8 cellular contexts compared by ENCODE assay signal in genomic region chr20:8454137-8454712, GRCh38.
DNase-seq lines count a peak whose midpoint lies in the region; ATAC-seq and TF ChIP-seq lines count a peak whose summit lies in the region.

No MANE protein-coding gene starts in this region.

- peaks cover 0 to 5% of the 10 kb centered on the region in 2 experiments; a peak in 1 of 4 replicates for H3K4me1 ChIP-seq in SK-N-SH (ENCODE audit: control insufficient read depth in 1 of 2, insufficient read depth in 2 of 2, low read depth in 1 of 2, low read length in 1 of 2)
- no peaks in the 10 kb centered on the region for H3K4me1 ChIP-seq in Peyer's patch

- no peaks in the 10 kb centered on the region for H3K9me3 ChIP-seq in SK-N-SH
- H3K9me3 ChIP-seq in Peyer's patch: no peaks in the 10 kb centered on the region

- H3K79me2 ChIP-seq in SK-N-SH (ENCODE audit: insufficient read depth): peaks cover 4% of the 10 kb centered on the region; the same call in 1 of the 2 replicates

- H3K4me1 Mint-ChIP-seq in glutamatergic neuron (ENCODE audit: low read depth, unreplicated experiment): no peaks in the 10 kb centered on the region

- H3K4me3 ChIP-seq in HL-60 (replicated peaks; ENCODE audit: insufficient read depth, low read length) (no peak overlapping the region), SK-N-SH (ENCODE audit: low read depth in 2 of 2, low read length in 1 of 2) (no peak overlapping the region), Peyer's patch (no peak overlapping the region)

- no peaks in the 10 kb centered on the region for H3K9me2 ChIP-seq in SK-N-SH

- no peaks in the 10 kb centered on the region for H3K27me3 Mint-ChIP-seq in glutamatergic neuron (ENCODE audit: unreplicated experiment)

- H3K4me2 ChIP-seq in SK-N-SH: no peak overlapping the region

- no peak for TF ChIP-seq POLR2A in Peyer's patch (IDR thresholded peaks at IDR 0.05)

- no peaks in the 10 kb centered on the region for H4K20me1 ChIP-seq in SK-N-SH (ENCODE audit: insufficient read depth)

- H3K36me3 ChIP-seq in SK-N-SH (replicated peaks in 1 of 2; ENCODE audit: control insufficient read depth in 1 of 2, insufficient read depth in 2 of 2, low read length in 1 of 2) (peaks cover 0 to 3% of the 10 kb centered on the region in 2 experiments), Peyer's patch (no peaks in the 10 kb centered on the region)

- ATAC-seq in HG03139 (IDR thresholded peaks at IDR 0.05; ENCODE audit: unreplicated experiment): no peak

- peaks cover 15% of the 10 kb centered on the region for H3F3A ChIP-seq in SK-N-SH (replicated peaks; ENCODE audit: insufficient read depth)

- DNase-seq in AG08395 (ENCODE audit: low spot score): peak; percentile 88
- peak; percentile 37 to 78 for DNase-seq in HL-60 (ENCODE audit: low read depth in 1 of 2, low spot score in 1 of 2)
- DNase-seq in SK-N-SH: peak; percentile 8
- DNase-seq in glutamatergic neuron: no peak
- no peak for DNase-seq in SKM-1 treated with dmso at 0.1 percent for 144 hours (lab: John Stamatoyannopoulos, UW; ENCODE audit: unreplicated experiment)
- DNase-seq in Peyer's patch: no peak

- H3K27me3 ChIP-seq in HL-60 (ENCODE audit: insufficient read depth, poor library complexity, severe bottlenecking) (no peaks in the 10 kb centered on the region), SK-N-SH (ENCODE audit: insufficient read depth) (no peaks in the 10 kb centered on the region), Peyer's patch (no peaks in the 10 kb centered on the region)

- TF ChIP-seq CTCF in GM12874 (IDR thresholded peaks at IDR 0.05; ENCODE audit: insufficient read depth, low read depth, low read length) (peak; percentile 53; the same call in 1 of the 2 replicates), HL-60 (IDR thresholded peaks at IDR 0.05; ENCODE audit: insufficient read depth, low read length) (peak; percentile 42), SK-N-SH (IDR thresholded peaks at IDR 0.05) (peak; percentile 77), glutamatergic neuron (IDR thresholded peaks at IDR 0.05; ENCODE audit: partially characterized antibody, unreplicated experiment) (peak; percentile 22), Peyer's patch (IDR thresholded peaks at IDR 0.05) (peak in 1 of 6 experiments; percentile 24)

- peak in 1 of 2 experiments; percentile 86; a peak in 1 of 4 replicates for TF ChIP-seq EP300 in SK-N-SH (IDR thresholded peaks at IDR 0.05; ENCODE audit: borderline replicate concordance in 1 of 2, low read depth in 1 of 2, low read length in 1 of 2)

- H3K9me3 Mint-ChIP-seq in glutamatergic neuron (ENCODE audit: unreplicated experiment): peaks cover 1% of the 10 kb centered on the region

- H3K9ac ChIP-seq in SK-N-SH: no peak overlapping the region

- TF ChIP-seq RAD21 in SK-N-SH (IDR thresholded peaks at IDR 0.05; ENCODE audit: low read length): peak; percentile 64

- 13% methylated on average over 6 of the region's 6 CpGs for WGBS in SK-N-SH (ENCODE audit: low lambda C conversion rate)

- H2AFZ ChIP-seq in SK-N-SH (ENCODE audit: low read depth): no peak overlapping the region

- CTCF ChIA-PET in SK-N-SH (lab: Yijun Ruan, JAX): interaction anchor here (0.6 to 1.4 kb wide), 4 partner anchors 9 to 268 kb away, joined by 3 read pairs; no protein-coding TSS in a partner anchor

- H3K27ac Mint-ChIP-seq in glutamatergic neuron (ENCODE audit: unreplicated experiment): no peak overlapping the region

- POLR2A ChIA-PET in SK-N-SH (lab: Yijun Ruan, JAX): no interaction called here

- H3K27ac ChIP-seq in HL-60 (replicated peaks) (no peak overlapping the region), SK-N-SH (ENCODE audit: low read depth in 2 of 2, low read length in 1 of 2) (peak overlapping the region in 1 of 2 experiments; percentile 81; a peak in 2 of 4 replicates), Peyer's patch (no peak overlapping the region)

- H3K4me3 Mint-ChIP-seq in glutamatergic neuron (ENCODE audit: unreplicated experiment): no peak overlapping the region

- no peaks in the 10 kb centered on the region for H3K36me3 Mint-ChIP-seq in glutamatergic neuron (ENCODE audit: unreplicated experiment)

TF ChIP-seq in SK-N-SH, 30 proteins besides CTCF, POLR2A, EP300 and RAD21 (continues in another document):
- TF ChIP-seq FOXM1 (IDR thresholded peaks at IDR 0.05; ENCODE audit: low read depth) (peak; percentile 51; the same call in 1 of the 2 replicates), USF2 (IDR thresholded peaks at IDR 0.05; ENCODE audit: borderline replicate concordance, low read depth, low read length) (no peak), MAX (IDR thresholded peaks at IDR 0.05; ENCODE audit: low read depth) (0 out of 2 replicates have a peak, but pooled peaks have one; percentile 45), RFX5 (IDR thresholded peaks at IDR 0.05; ENCODE audit: low read length) (no peak), SMC3 (IDR thresholded peaks at IDR 0.05; ENCODE audit: low read depth, low read length) (peak; percentile 53), TEAD4 (IDR thresholded peaks at IDR 0.05; ENCODE audit: borderline replicate concordance, insufficient read depth) (0 out of 2 replicates have a peak, but pooled peaks have one; percentile 67), YY1 (IDR thresholded peaks at IDR 0.05; ENCODE audit: low read depth) (peak; percentile 32; the same call in 1 of the 2 replicates), TCF12 (IDR thresholded peaks at IDR 0.05) (peak; percentile 85), FOSL2 (IDR thresholded peaks at IDR 0.05; ENCODE audit: borderline replicate concordance, low read depth) (peak; percentile 94), ZBTB33 (IDR thresholded peaks at IDR 0.05; ENCODE audit: borderline replicate concordance, low read depth) (no peak), CHD2 (IDR thresholded peaks at IDR 0.05; ENCODE audit: low read length, partially characterized antibody) (no peak), JUND (IDR thresholded peaks at IDR 0.05) (peak; percentile 81), IRF3 (IDR thresholded peaks at IDR 0.05; ENCODE audit: low read depth, low read length) (no peak), FOXJ3 (CRISPR knock-in tag; IDR thresholded peaks at IDR 0.05) (no peak), REST (IDR thresholded peaks at IDR 0.05; ENCODE audit: low read depth, low read length) (no peak), NFIC (IDR thresholded peaks at IDR 0.05; ENCODE audit: borderline replicate concordance) (peak; percentile 76)

Comparison
In these comparisons a context has a peak if more than half of its experiments do, and no peak if none do; other contexts are left out.
1. DNase-seq: peak in AG08395 (single experiment), HL-60 (2 of 2) and SK-N-SH (single experiment); none in glutamatergic neuron (single experiment), SKM-1 treated with dmso at 0.1 percent for 144 hours (single experiment) and Peyer's patch (0 of 3).